ENCODE assay signal across 8 cellular contexts in genomic region chr16:4734730-4735575, GRCh38. TPM values are rescaled to one million over a fixed set of nuclear protein-coding genes. Genes with fewer than 3 reads are reported as not detected.
DNase-seq lines count a peak whose midpoint lies in the region; ATAC-seq and TF ChIP-seq lines count a peak whose summit lies in the region.

No MANE protein-coding gene starts in this region.

- CTCF ChIA-PET in Calu3 (lab: Charles Lee): interaction anchor here (0.5 to 1.6 kb wide), 10 partner anchors 14 to 363 kb away, joined by 3 to 5 read pairs (median 4); partner anchors contain the start of genes MGRN1 and ZNF500

- H4K20me1 ChIP-seq in OCI-LY1 (ENCODE audit: insufficient read depth, low read length): no peaks in the 10 kb centered on the region

- H3K9me3 ChIP-seq in OCI-LY1 (ENCODE audit: low read length) (no peaks in the 10 kb centered on the region), muscle layer of duodenum (ENCODE audit: control insufficient read depth in 1 of 2, low read length in 2 of 2) (no peaks in the 10 kb centered on the region)

- H3K4me3 Mint-ChIP-seq in Calu3 (ENCODE audit: low read depth, unreplicated experiment): peak overlapping the region; percentile 99

- ATAC-seq in GM19468 (IDR thresholded peaks at IDR 0.05; ENCODE audit: extremely low read depth, unreplicated experiment) (peak; percentile 9), esophagus mucosa (peak; percentile 68)

- peaks cover 37% of the 10 kb centered on the region for H3K36me3 Mint-ChIP-seq in Calu3 (ENCODE audit: insufficient read depth, unreplicated experiment)

- no peaks in the 10 kb centered on the region for H3K9me2 ChIP-seq in OCI-LY1 (ENCODE audit: low read depth, low read length)

- DNase-seq in Calu3 (peak; percentile 95), HS-27A (ENCODE audit: low read depth) (peak; percentile 38)
- peak; percentile 92 for DNase-seq in activated T-cell treated with anti-CD3 and anti-CD28 coated beads, Interleukin-2, amount 50 U/mL, for 1 hour
- DNase-seq in stimulated activated CD8-positive, alpha-beta memory T cell treated with anti-CD3 and anti-CD28 coated beads, Interleukin-7, amount 100 ng/mL, for 1 hour (ENCODE audit: low read depth in 2 of 2): peak; percentile 88 to 93

- TF ChIP-seq CTCF in Calu3 (IDR thresholded peaks at IDR 0.05; ENCODE audit: unreplicated experiment) (no peak), OCI-LY1 (IDR thresholded peaks at IDR 0.05; ENCODE audit: low read length) (no peak)

- H3K27me3 Mint-ChIP-seq in Calu3 (ENCODE audit: unreplicated experiment): peaks cover 14% of the 10 kb centered on the region

- H3K36me3 ChIP-seq in OCI-LY1 (ENCODE audit: insufficient read depth, low read length) (no peaks in the 10 kb centered on the region), muscle layer of duodenum (ENCODE audit: control insufficient read depth in 1 of 2, insufficient read depth in 2 of 2, low read length in 2 of 2) (peaks cover 4 to 12% of the 10 kb centered on the region in 2 donors)

- H3K4me1 ChIP-seq in OCI-LY1 (ENCODE audit: insufficient read depth, low read length, severe bottlenecking) (peaks cover 15% of the 10 kb centered on the region), muscle layer of duodenum (ENCODE audit: control insufficient read depth in 1 of 2, insufficient read depth in 2 of 2, low read length in 2 of 2) (peaks cover 0 to 16% of the 10 kb centered on the region in 2 donors)

- no peaks in the 10 kb centered on the region for H3K79me2 ChIP-seq in OCI-LY1 (ENCODE audit: insufficient read depth, low read length)

- no TSS peak for BruUV-seq in Calu3 (replicated peaks; lab: Mats Ljungman, UMichigan)

- no peaks in the 10 kb centered on the region for H3F3A ChIP-seq in OCI-LY1 (ENCODE audit: insufficient read depth, low read length)

- H3K27me3 ChIP-seq in OCI-LY1 (ENCODE audit: insufficient read depth, low read length): no peaks in the 10 kb centered on the region
- no peaks in the 10 kb centered on the region for H3K27me3 ChIP-seq in muscle layer of duodenum (ENCODE audit: low read depth, low read length)

- peak overlapping the region; percentile 76 for H3K4me2 ChIP-seq in OCI-LY1 (ENCODE audit: low read length)

- peaks cover 17% of the 10 kb centered on the region for H3K4me1 Mint-ChIP-seq in Calu3 (ENCODE audit: low read depth, unreplicated experiment)

- intact Hi-C loops in Calu3 (cut with micrococcal nuclease; ENCODE audit: unreplicated experiment): loop anchor here (10.0 kb wide), 1 partner anchor 220 kb away; the partner anchor contains the start of gene SEC14L5

- peak overlapping the region; percentile 97 for H3K27ac Mint-ChIP-seq in Calu3 (ENCODE audit: unreplicated experiment)

- peak overlapping the region; percentile 89 for H2AFZ ChIP-seq in OCI-LY1 (ENCODE audit: low read length)

- peak overlapping the region; percentile 42 for H3K27ac ChIP-seq in OCI-LY1 (ENCODE audit: low read depth, low read length, poor library complexity, severe bottlenecking)
- H3K27ac ChIP-seq in muscle layer of duodenum (ENCODE audit: low read length): peak overlapping the region; percentile 71

- peak overlapping the region; percentile 85 for H3K4me3 ChIP-seq in OCI-LY1 (ENCODE audit: low read depth, low read length, poor library complexity, severe bottlenecking)
- H3K4me3 ChIP-seq in muscle layer of duodenum (ENCODE audit: low read depth in 1 of 2, low read length in 2 of 2): peak overlapping the region; percentile 90 to 100

- no peaks in the 10 kb centered on the region for H3K9me3 Mint-ChIP-seq in Calu3 (ENCODE audit: low read depth, unreplicated experiment)

- peak overlapping the region; percentile 84 for H3K9ac ChIP-seq in OCI-LY1 (ENCODE audit: low read length)

RNA-seq across cellular contexts. Expression of gene DNAAF8, which starts 0.6 kb away (rescaled TPM):
- total RNA-seq in Calu3 (2022) (0.27 and 1.8 TPM in 2 replicates), esophagus mucosa (0.28 TPM)

RNA-seq across cellular contexts. Expression of gene ANKS3, which starts 0.9 kb away (rescaled TPM):
- total RNA-seq in Calu3 (2022) (44.7 and 46.9 TPM in 2 replicates), esophagus mucosa (8.1 TPM)

RNA-seq across cellular contexts. Expression of gene ZNF500, which starts 32.0 kb away (rescaled TPM):
- 23.6 and 25.6 TPM in 2 replicates for total RNA-seq in Calu3 (2022)
- total RNA-seq in esophagus mucosa: 5.2 TPM

RNA-seq across cellular contexts. Expression of gene NUDT16L1, which starts 41.6 kb away (rescaled TPM):
- total RNA-seq in Calu3 (2022) (30.6 and 32.6 TPM in 2 replicates), esophagus mucosa (24.2 TPM)

RNA-seq across cellular contexts. Expression of gene SEPTIN12, which starts 53.2 kb away (rescaled TPM):
- total RNA-seq in Calu3 (2022): not detected in 2 replicates
- not detected for total RNA-seq in esophagus mucosa

Comparison
In these comparisons a context has a peak if more than half of its experiments do, and no peak if none do; other contexts are left out.
1. Peak in every context shown above with its lines: DNase-seq, ATAC-seq, H3K4me3 ChIP-seq and H3K27ac ChIP-seq.
2. DNase-seq: peak in every context shown above with its lines; median percentile 95 in Calu3; 92 in activated T-cell treated with anti-CD3 and anti-CD28 coated beads, Interleukin-2, amount 50 U/mL, for 1 hour; 90 in stimulated activated CD8-positive, alpha-beta memory T cell treated with anti-CD3 and anti-CD28 coated beads, Interleukin-7, amount 100 ng/mL, for 1 hour; 38 in HS-27A.